In the genomic region with DNA sequence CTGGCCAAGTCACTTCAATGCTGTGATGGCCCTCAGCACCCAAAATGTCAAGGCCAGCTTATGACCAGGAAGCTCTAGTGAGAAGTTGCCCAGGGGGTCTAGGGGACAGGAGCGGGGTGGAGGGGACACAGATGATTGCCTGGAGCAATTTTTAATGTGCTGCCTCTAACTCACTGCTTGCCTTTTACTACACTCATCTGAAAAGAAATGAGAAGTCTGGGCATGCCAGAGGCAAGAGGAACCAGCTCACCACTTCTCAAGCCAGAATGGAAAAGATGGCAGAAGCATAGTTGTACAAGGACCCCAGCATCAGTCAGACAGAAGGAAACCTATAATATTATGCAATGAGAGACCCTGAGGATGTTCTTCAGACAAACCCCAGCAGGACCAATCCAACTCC, we compare ENCODE assay signal across 18 cellular contexts. TPM values are rescaled to one million over a fixed set of nuclear protein-coding genes. Genes with fewer than 3 reads are reported as not detected.
DNase-seq lines count a peak whose midpoint lies in the region; ATAC-seq, FAIRE-seq and TF ChIP-seq lines count a peak whose summit lies in the region.
"Had no signal": no experiment of that assay in that cellular context is flagged by ENCODE, and none has a peak within 500 bp of the region (broad histone marks: within the 10 kb centered on the region; RNA-seq: fewer than 3 reads in every experiment).

No MANE protein-coding gene starts in this region.

- no TSS peak for BruUV-seq in HepG2 (replicated peaks; lab: Mats Ljungman, UMichigan)
- BruUV-seq in OCI-LY7 (replicated peaks; lab: Mats Ljungman, UMichigan), result no TSS peak
- BruUV-seq in endothelial cell of umbilical vein (replicated peaks; lab: Mats Ljungman, UMichigan), result TSS peak; percentile 22

- H2AFZ ChIP-seq in HepG2 (ENCODE audit: low read length), result no peak overlapping the region
- no peak overlapping the region for H2AFZ ChIP-seq in OCI-LY7 (ENCODE audit: low read length)
- H2AFZ ChIP-seq in endothelial cell of umbilical vein (ENCODE audit: low read depth, low read length), result no peak overlapping the region

- H3K4me2 ChIP-seq in HepG2 (ENCODE audit: low read depth, low read length), result 0 out of 2 replicates have a peak overlapping the region, but pooled peaks have one; percentile 80
- H3K4me2 ChIP-seq in OCI-LY7 (ENCODE audit: low read length), result peak overlapping the region; percentile 70
- no peak overlapping the region for H3K4me2 ChIP-seq in endothelial cell of umbilical vein (ENCODE audit: insufficient read depth, low read length)

- POLR2A ChIA-PET in HepG2 (lab: Yijun Ruan, JAX), result interaction anchor here (0.8 to 3.0 kb wide), 7 partner anchors 10 to 121 kb away, joined by 3 to 39 read pairs (median 4); partner anchors contain the start of gene CEP295
- POLR2A ChIA-PET in OCI-LY7 (lab: Charles Lee), result interaction anchor here (0.5 to 3.0 kb wide), 11 partner anchors 8 to 180 kb away, joined by 3 to 24 read pairs (median 4); no protein-coding TSS in a partner anchor
- POLR2A ChIA-PET in endothelial cell of umbilical vein (lab: Charles Lee), result no interaction called here

- H3K4me1 ChIP-seq in HepG2 (ENCODE audit: insufficient read depth, low read length), result peaks cover 62% of the 10 kb centered on the region
- peaks cover 0 to 49% (median 8%) of the 10 kb centered on the region in 4 donors for H3K4me1 ChIP-seq in right lobe of liver
- H3K4me1 ChIP-seq in OCI-LY7 (ENCODE audit: insufficient read depth, low read length, poor library complexity, severe bottlenecking), result peaks cover 41% of the 10 kb centered on the region
- peaks cover 13% of the 10 kb centered on the region for H3K4me1 ChIP-seq in endothelial cell of umbilical vein (ENCODE audit: control insufficient read depth, extremely low read depth, insufficient read depth, low read length)
- peaks cover 0 to 50% (median 35%) of the 10 kb centered on the region in 4 donors for H3K4me1 ChIP-seq in tibial artery

- FAIRE-seq in HepG2 (lab: Jason Lieb, UNC), result no peak
- FAIRE-seq in endothelial cell of umbilical vein (lab: Jason Lieb, UNC), result no peak
- FAIRE-seq: frontal cortex had no signal

- no peaks in the 10 kb centered on the region for H3K9me1 ChIP-seq in endothelial cell of umbilical vein (replicated peaks; ENCODE audit: control insufficient read depth, extremely low read depth, insufficient read depth, low read length)

- H3K9ac ChIP-seq in HepG2 (ENCODE audit: insufficient read depth, low read depth, low read length) (no peak overlapping the region), endothelial cell of umbilical vein (replicated peaks; ENCODE audit: extremely low read depth, insufficient read depth, low read length) (no peak overlapping the region)

- ATAC-seq in HepG2 (no peak), right lobe of liver (no peak)

- no peak for TF ChIP-seq RAD21 in HepG2 (CRISPR knock-in tag; IDR thresholded peaks at IDR 0.05)

- no peaks in the 10 kb centered on the region for H3K9me3 ChIP-seq in HepG2 (ENCODE audit: low read length)
- H3K9me3 ChIP-seq in right lobe of liver, result no peaks in the 10 kb centered on the region
- H3K9me3 ChIP-seq in OCI-LY7 (ENCODE audit: low read length), result no peaks in the 10 kb centered on the region
- no peaks in the 10 kb centered on the region for H3K9me3 ChIP-seq in endothelial cell of umbilical vein (replicated peaks; ENCODE audit: control insufficient read depth, insufficient read depth, low read length)
- no peaks in the 10 kb centered on the region for H3K9me3 ChIP-seq in tibial artery
- H3K9me3 ChIP-seq: body of pancreas, tibial nerve had no signal

- dilution Hi-C loops in endothelial cell of umbilical vein (cut with MboI; ENCODE audit: extremely low pct_ligation_motif_present, low sequenced_read_pairs), result no loop called here

- in situ Hi-C loops in HepG2 (cut with HindIII; ENCODE audit: extremely low pct_ligation_motif_present, low pct_unique_long_range_greater_than_20kb), result loop anchor here (5.0 kb wide), 1 partner anchor 304 kb away; no protein-coding TSS in a partner anchor

- H4K20me1 ChIP-seq in HepG2 (ENCODE audit: insufficient read depth, low read length), result no peaks in the 10 kb centered on the region
- H4K20me1 ChIP-seq in OCI-LY7 (ENCODE audit: insufficient read depth, low read length), result no peaks in the 10 kb centered on the region
- H4K20me1 ChIP-seq in endothelial cell of umbilical vein (replicated peaks; ENCODE audit: control insufficient read depth, extremely low read depth, insufficient read depth, low read length), result no peaks in the 10 kb centered on the region

- H3K27me3 ChIP-seq in HepG2 (ENCODE audit: control insufficient read depth in 1 of 2, insufficient read depth in 2 of 2, low read length in 2 of 2), result peaks cover 0 to 6% of the 10 kb centered on the region in 2 experiments; a peak in 1 of 5 replicates
- no peaks in the 10 kb centered on the region for H3K27me3 ChIP-seq in right lobe of liver
- peaks cover 0 to 2% of the 10 kb centered on the region in 2 experiments for H3K27me3 ChIP-seq in endothelial cell of umbilical vein (ENCODE audit: control insufficient read depth in 2 of 2, insufficient read depth in 2 of 2, low read length in 2 of 2)
- H3K27me3 ChIP-seq in tibial artery, result no peaks in the 10 kb centered on the region
- H3K27me3 ChIP-seq: body of pancreas, tibial nerve had no signal

- TF ChIP-seq CTCF in HepG2 (CRISPR knock-in tag; IDR thresholded peaks at IDR 0.05) (no peak), right lobe of liver (IDR thresholded peaks at IDR 0.05) (no peak), OCI-LY7 (conservative IDR thresholded peaks at IDR 0.05; ENCODE audit: low read length) (no peak), endothelial cell of umbilical vein (IDR thresholded peaks at IDR 0.05; ENCODE audit: extremely low read depth in 1 of 2, insufficient read depth in 1 of 2, low read depth in 1 of 2, low read length in 2 of 2) (no peak), tibial artery (IDR thresholded peaks at IDR 0.05) (no peak)

- CTCF ChIA-PET in HepG2 (lab: Yijun Ruan, JAX; ENCODE audit: low intra/inter-chr PET ratio, low total read pairs) (no interaction called here), OCI-LY7 (lab: Charles Lee; ENCODE audit: unreplicated experiment) (interaction anchor here (1.5 to 1.7 kb wide), 2 partner anchors 14 to 20 kb away, joined by 4 read pairs; no protein-coding TSS in a partner anchor), endothelial cell of umbilical vein (lab: Charles Lee) (interaction anchor here (1.1 to 4.4 kb wide), 5 partner anchors 9 to 305 kb away, joined by 3 to 53 read pairs (median 9); no protein-coding TSS in a partner anchor)

- no peaks in the 10 kb centered on the region for H3K9me2 ChIP-seq in OCI-LY7 (ENCODE audit: insufficient read depth, low read length)

- H3K4me3 ChIP-seq in HepG2 (replicated peaks in 1 of 3; ENCODE audit: insufficient read depth in 1 of 3, low read depth in 2 of 3, low read length in 3 of 3) (no peak overlapping the region), right lobe of liver (no peak overlapping the region), OCI-LY7 (ENCODE audit: low read depth, low read length, poor library complexity, severe bottlenecking) (no peak overlapping the region), endothelial cell of umbilical vein (replicated peaks in 1 of 3; ENCODE audit: insufficient read depth in 1 of 3, low read depth in 1 of 3, low read length in 3 of 3) (no peak overlapping the region), tibial artery (no peak overlapping the region)
- H3K4me3 ChIP-seq: body of pancreas had no signal

- DNase-seq in HepG2 (ENCODE audit: low spot score) (no peak), right lobe of liver (no peak), OCI-LY7 (ENCODE audit: low spot score) (no peak), endothelial cell of umbilical vein (ENCODE audit: low read depth, low spot score) (no peak), tibial artery (no peak), COLO668 (lab: John Stamatoyannopoulos, UW; ENCODE audit: unreplicated experiment) (no peak), C1 segment of cervical spinal cord (lab: John Stamatoyannopoulos, UW) (no peak), ureter (ENCODE audit: low spot score) (no peak)
- DNase-seq: activated CD4-positive, CD25-positive, alpha-beta regulatory T cell; activated naive CD4-positive, alpha-beta T cell treated with anti-CD3 and anti-CD28 coated beads for 36 hours; cortex of kidney; GOT3; NCI-H1436; posterior cingulate gyrus had no signal

- 82% methylated on average over 1 of the region's 1 CpG for WGBS in HepG2 (ENCODE audit: low lambda C conversion rate)
- 100% methylated on average over 1 of the region's 1 CpG for WGBS in right lobe of liver (ENCODE audit: insufficient coverage, low coverage, low lambda C conversion rate, missing lambda C conversion rate)

- H3K27ac ChIP-seq in HepG2 (ENCODE audit: extremely low read length, insufficient read depth, low read length) (no peak overlapping the region), right lobe of liver (peak overlapping the region in 1 of 3 donors; percentile 1), OCI-LY7 (ENCODE audit: low read depth, low read length, poor library complexity, severe bottlenecking) (no peak overlapping the region), endothelial cell of umbilical vein (ENCODE audit: insufficient read depth, low read depth, low read length) (no peak overlapping the region), tibial artery (peak overlapping the region; percentile 92 to 96)
- H3K27ac ChIP-seq: epithelial cell of prostate had no signal

- intact Hi-C loops in HepG2 (cut with micrococcal nuclease; ENCODE audit: unreplicated experiment) (loop anchor here (1.0 to 2.0 kb wide), 2 partner anchors 16 to 190 kb away; no protein-coding TSS in a partner anchor), right lobe of liver (cut with DNase I) (loop anchor here in 1 of 2 donors (5.0 kb wide), 1 partner anchor 59 kb away; no protein-coding TSS in a partner anchor), OCI-LY7 (cut with micrococcal nuclease; ENCODE audit: unreplicated experiment) (loop anchor here (5.0 kb wide), 2 partner anchors 121 to 201 kb away; partner anchors contain the start of genes C11orf54, CEP295 and TAF1D), endothelial cell of umbilical vein (cut with micrococcal nuclease) (loop anchor here (5.0 to 10.0 kb wide), 3 partner anchors 136 to 606 kb away; partner anchors contain the start of gene DEUP1), tibial artery (cut with DNase I; ENCODE audit: low total_unique reads) (loop anchor here (5.0 kb wide), 1 partner anchor 121 kb away; the partner anchor contains the start of gene CEP295)

- no peaks in the 10 kb centered on the region for H3K36me3 ChIP-seq in HepG2 (replicated peaks in 1 of 2; ENCODE audit: control insufficient read depth in 1 of 2, insufficient read depth in 2 of 2, low read length in 2 of 2)
- no peaks in the 10 kb centered on the region for H3K36me3 ChIP-seq in right lobe of liver
- H3K36me3 ChIP-seq in OCI-LY7 (ENCODE audit: insufficient read depth, low read length), result no peaks in the 10 kb centered on the region
- no peaks in the 10 kb centered on the region for H3K36me3 ChIP-seq in endothelial cell of umbilical vein (ENCODE audit: control insufficient read depth in 2 of 2, extremely low read depth in 1 of 2, insufficient read depth in 2 of 2, low read length in 2 of 2)
- no peaks in the 10 kb centered on the region for H3K36me3 ChIP-seq in tibial artery
- H3K36me3 ChIP-seq: tibial nerve had no signal

- TF ChIP-seq EP300 in HepG2 (IDR thresholded peaks at IDR 0.05; ENCODE audit: low read depth in 2 of 2, low read length in 2 of 2) (no peak), HepG2 (CRISPR knock-in tag; IDR thresholded peaks at IDR 0.05; ENCODE audit: borderline replicate concordance) (no peak)

- TF ChIP-seq POLR2A in HepG2 (IDR thresholded peaks at IDR 0.05; ENCODE audit: insufficient read depth in 1 of 2, low read depth in 2 of 2, low read length in 2 of 2) (no peak), right lobe of liver (IDR thresholded peaks at IDR 0.05) (no peak), endothelial cell of umbilical vein (IDR thresholded peaks at IDR 0.05; ENCODE audit: low read depth, low read length) (no peak)

- peaks cover 36% of the 10 kb centered on the region for H3K79me2 ChIP-seq in HepG2 (ENCODE audit: insufficient read depth, low read length)
- H3K79me2 ChIP-seq in OCI-LY7 (ENCODE audit: insufficient read depth, low read depth, low read length), result peaks cover 18% of the 10 kb centered on the region; the same call in 1 of the 2 replicates
- peaks cover 2% of the 10 kb centered on the region for H3K79me2 ChIP-seq in endothelial cell of umbilical vein (ENCODE audit: control insufficient read depth, insufficient read depth, low read length)

RNA-seq across cellular contexts. Expression of gene SMCO4, which starts 2.0 kb away (rescaled TPM):
- total RNA-seq in HepG2 (2016; rRNA removed; fragmentation: Illumina TruSeq; extraction: Trizol), result 26.8 and 28.5 TPM in 2 replicates
- total RNA-seq in HepG2 (2016; cell fraction: cytosol; rRNA removed; fragmentation: Illumina TruSeq; extraction: Trizol; ENCODE audit: low read depth), result 32.8 and 44.9 TPM in 2 replicates
- 24.0 and 27.8 TPM in 2 replicates for total RNA-seq in HepG2 (2016; cell fraction: insoluble cytoplasmic fraction; rRNA removed; fragmentation: Illumina TruSeq; extraction: Trizol)
- total RNA-seq in HepG2 (2016; cell fraction: membrane; rRNA removed; fragmentation: Illumina TruSeq; extraction: Trizol), result 39.9 and 58.1 TPM in 2 replicates
- total RNA-seq in HepG2 (2016; cell fraction: nucleus; rRNA removed; fragmentation: Illumina TruSeq; extraction: Trizol), result 9.4 and 14.7 TPM in 2 replicates
- polyA plus RNA-seq in HepG2 (2011; rRNA removed), result 10.6 and 11.7 TPM in 2 replicates
- 8.0 and 8.3 TPM in 2 replicates for polyA plus RNA-seq in HepG2 (2011; cell fraction: cytosol; rRNA removed)
- 7.7 and 10.0 TPM in 2 replicates for polyA plus RNA-seq in HepG2 (2011; cell fraction: nucleus; rRNA removed)
- polyA plus RNA-seq in HepG2 (2012), result 19.1 and 21.9 TPM in 2 replicates
- 45.6 and 73.6 TPM in 2 replicates for polyA plus RNA-seq in HepG2 (2016; cell fraction: cytosol; fragmentation: Illumina TruSeq; extraction: Trizol; ENCODE audit: low read depth)
- polyA plus RNA-seq in HepG2 (2016; cell fraction: insoluble cytoplasmic fraction; fragmentation: Illumina TruSeq; extraction: Trizol; ENCODE audit: low read depth), result 34.5 and 47.2 TPM in 2 replicates
- polyA plus RNA-seq in HepG2 (2016; cell fraction: membrane; fragmentation: Illumina TruSeq; extraction: Trizol; ENCODE audit: low read depth), result 48.5 and 75.7 TPM in 2 replicates
- polyA plus RNA-seq in HepG2 (2016; cell fraction: nucleus; fragmentation: Illumina TruSeq; extraction: Trizol; ENCODE audit: insufficient read depth, low read depth), result 26.9 and 36.1 TPM in 2 replicates
- 1.9 and 16.7 TPM in 2 replicates for polyA minus RNA-seq in HepG2 (2011; rRNA and poly(A)+ RNA removed; ENCODE audit: low replicate concordance)
- polyA minus RNA-seq in HepG2 (2011; cell fraction: cytosol; rRNA and poly(A)+ RNA removed), result 3.5 TPM in 1 of 2 replicates, not detected in the other
- 2.2 and 6.6 TPM in 2 replicates for polyA minus RNA-seq in HepG2 (2011; cell fraction: nucleus; rRNA and poly(A)+ RNA removed)
- 100 to 1,000 TPM in 1 of 6 experiments, 10 to 100 TPM in 5; 43.5 to 106 (median 51.8) TPM for total RNA-seq in right lobe of liver
- 36.1 and 44.7 TPM in 2 replicates for total RNA-seq in OCI-LY7 (2014; rRNA removed; shearing (Covaris generic))
- total RNA-seq in OCI-LY7 (2022), result 44.1 and 52.4 TPM in 2 replicates
- 19.9 and 21.3 TPM in 2 replicates for total RNA-seq in endothelial cell of umbilical vein
- 14.0 and 16.0 TPM in 2 replicates for polyA plus RNA-seq in endothelial cell of umbilical vein
- 13.8 and 19.6 TPM in 2 replicates for polyA plus RNA-seq in endothelial cell of umbilical vein (2011; cell fraction: cytosol; rRNA removed)
- 6.4 and 9.6 TPM in 2 replicates for polyA plus RNA-seq in endothelial cell of umbilical vein (2011; cell fraction: nucleus; rRNA removed)
- polyA plus RNA-seq in endothelial cell of umbilical vein (2012), result 19.9 and 22.0 TPM in 2 replicates
- polyA minus RNA-seq in endothelial cell of umbilical vein, result 4.9 and 9.2 TPM in 2 replicates
- 12.0 TPM for polyA minus RNA-seq in endothelial cell of umbilical vein (2011; cell fraction: cytosol; rRNA and poly(A)+ RNA removed)
- polyA minus RNA-seq in endothelial cell of umbilical vein (2011; cell fraction: nucleus; rRNA and poly(A)+ RNA removed), result 1.1 and 3.9 TPM in 2 replicates
- 13.9 TPM for total RNA-seq in ureter

Comparison
In these comparisons a context has a peak if more than half of its experiments do, and no peak if none do; other contexts are left out.
1. H3K27ac ChIP-seq: peak in tibial artery (2 of 2); none in HepG2 (single experiment), OCI-LY7 (single experiment) and endothelial cell of umbilical vein (single experiment).